9 cellular contexts compared by ENCODE assay signal in genomic region chr9:37034320-37034937, GRCh38. TPM values are rescaled to one million over a fixed set of nuclear protein-coding genes. Genes with fewer than 3 reads are reported as not detected.
A peak's percentile ranks its signal among the peaks of the same experiment; 100 is the strongest.
DNase-seq lines count a peak whose midpoint lies in the region; ATAC-seq and TF ChIP-seq lines count a peak whose summit lies in the region.
"Had no signal": no experiment of that assay in that cellular context is flagged by ENCODE, and none has a peak within 500 bp of the region (broad histone marks: within the 10 kb centered on the region; RNA-seq: fewer than 3 reads in every experiment).

No MANE protein-coding gene starts in this region.

- H3K9ac ChIP-seq in OCI-LY3 (ENCODE audit: low read length) = peak overlapping the region; percentile 99

- TF ChIP-seq POLR2A in prostate gland (IDR thresholded peaks at IDR 0.05) = no peak

- H3K4me3 ChIP-seq in OCI-LY3 (ENCODE audit: low read length) = peak overlapping the region; percentile 94
- peak overlapping the region; percentile 8 for H3K4me3 ChIP-seq in prostate gland

- H3K27ac ChIP-seq in 22Rv1 (peak overlapping the region; percentile 68), OCI-LY3 (ENCODE audit: low read length) (peak overlapping the region; percentile 91), prostate gland (no peak overlapping the region)

- H3K4me2 ChIP-seq in OCI-LY3 (ENCODE audit: low read length) = peak overlapping the region; percentile 100

- intact Hi-C loops in prostate gland (cut with DNase I) = no loop called here

- WGBS in prostate gland = 2% methylated on average over 54 of the region's 55 CpGs

- ATAC-seq in HG03066 (IDR thresholded peaks at IDR 0.05; ENCODE audit: low read depth, unreplicated experiment) (peak; percentile 23), GM21528 (IDR thresholded peaks at IDR 0.05; ENCODE audit: low FRiP score, unreplicated experiment) (no peak)

- peaks cover 45% of the 10 kb centered on the region for H3K4me1 ChIP-seq in OCI-LY3 (ENCODE audit: low read length)
- peaks cover 4% of the 10 kb centered on the region for H3K4me1 ChIP-seq in prostate gland (replicated peaks)

- peaks cover 88% of the 10 kb centered on the region for H3K79me2 ChIP-seq in OCI-LY3 (ENCODE audit: low read length)

- H3K9me3 ChIP-seq in OCI-LY3 (ENCODE audit: insufficient read depth, low read length) (no peaks in the 10 kb centered on the region), prostate gland (no peaks in the 10 kb centered on the region)

- DNase-seq in GM10248 (ENCODE audit: extremely low spot score) (peak; percentile 75), ecto neural progenitor cell (ENCODE audit: low spot score) (peak; percentile 79), prostate gland (ENCODE audit: low spot score) (peak; percentile 36), AG08395 (ENCODE audit: low spot score) (no peak)

- POLR2A ChIA-PET in GM10248 (lab: Yijun Ruan, JAX) = interaction anchor here (0.7 kb wide), 2 partner anchors 223 to 255 kb away, joined by 7 to 9 read pairs; no protein-coding TSS in a partner anchor

- peaks cover 3% of the 10 kb centered on the region for H3K36me3 ChIP-seq in OCI-LY3 (replicated peaks; ENCODE audit: low read depth, low read length)
- no peaks in the 10 kb centered on the region for H3K36me3 ChIP-seq in prostate gland

- H2AFZ ChIP-seq in OCI-LY3 (ENCODE audit: low read depth, low read length) = peak overlapping the region; percentile 35; the same call in 1 of the 2 replicates

- no peaks in the 10 kb centered on the region for H4K20me1 ChIP-seq in OCI-LY3 (ENCODE audit: insufficient read depth, low read length)

- no peaks in the 10 kb centered on the region for H3K27me3 ChIP-seq in OCI-LY3 (ENCODE audit: low read depth, low read length)
- H3K27me3 ChIP-seq in prostate gland (replicated peaks; ENCODE audit: insufficient read depth) = peaks cover 44% of the 10 kb centered on the region

- CTCF ChIA-PET in GM10248 (lab: Yijun Ruan, JAX) = interaction anchor here (0.7 to 2.3 kb wide), 11 partner anchors 8 to 377 kb away, joined by 3 to 12 read pairs (median 3); no protein-coding TSS in a partner anchor

- TF ChIP-seq CTCF in 22Rv1 (IDR thresholded peaks at IDR 0.05) (peak; percentile 79), GM10248 (IDR thresholded peaks at IDR 0.05; ENCODE audit: control extremely low read depth, extremely low read depth, low read depth, missing control alignments) (peak; percentile 45), OCI-LY3 (IDR thresholded peaks at IDR 0.05; ENCODE audit: low read depth, low read length) (peak; percentile 75), prostate gland (IDR thresholded peaks at IDR 0.05) (no peak)

RNA-seq across cellular contexts. Expression of gene PAX5, which starts 0.4 kb away (rescaled TPM):
- under 1 TPM; 0.05 to 0.11 TPM for total RNA-seq in prostate gland
- total RNA-seq: dermis microvascular lymphatic vessel endothelial cell had no signal

Comparison
In these comparisons a context has a peak if more than half of its experiments do, and no peak if none do; other contexts are left out.
1. H3K27ac ChIP-seq: peak in 22Rv1 (single experiment) and OCI-LY3 (single experiment); none in prostate gland (0 of 2).
2. CTCF ChIP-seq: peak in 22Rv1 (single experiment), GM10248 (single experiment) and OCI-LY3 (single experiment); none in prostate gland (0 of 4).